In the genomic region with DNA sequence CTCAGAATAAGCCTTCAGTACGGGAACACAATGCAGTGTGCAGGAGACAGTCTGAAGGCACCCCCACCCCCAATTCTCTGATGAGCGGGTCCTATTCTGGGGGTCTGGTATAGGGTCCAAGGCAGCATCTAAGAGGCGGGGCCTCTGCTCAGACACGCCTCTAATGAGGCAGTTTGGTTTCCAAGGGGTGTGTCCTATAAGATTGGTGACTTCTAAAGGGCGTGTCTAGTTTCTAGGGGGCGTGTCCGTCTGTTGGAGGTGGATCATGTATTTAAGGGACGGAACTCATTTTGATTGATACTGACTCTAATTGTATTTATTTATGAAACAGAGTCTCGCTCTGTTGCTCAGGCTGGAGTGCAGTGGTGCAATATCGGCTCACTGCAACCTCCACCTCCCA, we compare ENCODE assay signal across 13 cellular contexts. TPM values are rescaled to one million over a fixed set of nuclear protein-coding genes. Genes with fewer than 3 reads are reported as not detected.
DNase-seq lines count a peak whose midpoint lies in the region.
"Had no signal": no experiment of that assay in that cellular context is flagged by ENCODE, and none has a peak within 500 bp of the region (broad histone marks: within the 10 kb centered on the region; RNA-seq: fewer than 3 reads in every experiment).

No MANE protein-coding gene starts in this region.

- no peak overlapping the region for H2AFZ ChIP-seq in GM23248
- H2AFZ ChIP-seq: hepatocyte had no signal

- no peak overlapping the region for H3K9ac ChIP-seq in GM23248

- H3K79me2 ChIP-seq in GM23248 (ENCODE audit: insufficient read depth) = no peaks in the 10 kb centered on the region
- H3K79me2 ChIP-seq: hepatocyte had no signal

- in situ Hi-C loops in GM23248 (cut with MboI) = no loop called here
- in situ Hi-C loops in KBM-7 (cut with MboI; ENCODE audit: low pct_unique_long_range_greater_than_20kb, low sequenced_read_pairs) = no loop called here

- no peaks in the 10 kb centered on the region for H3K36me3 ChIP-seq in GM23248 (ENCODE audit: low read depth)
- H3K36me3 ChIP-seq: ovary had no signal

- peak; percentile 24 for DNase-seq in NCI-H146 (lab: John Stamatoyannopoulos, UW)
- no peak for DNase-seq in NCI-H146 treated with DMSO at 0.1 percent for 48 hours (lab: John Stamatoyannopoulos, UW; ENCODE audit: unreplicated experiment)
- peak; percentile 53 for DNase-seq in GM23248
- peak; percentile 28 for DNase-seq in NCI-H2227 treated with DMSO at 0.1 percent for 48 hours (lab: John Stamatoyannopoulos, UW)
- peak; percentile 23 for DNase-seq in hepatic stellate cell (ENCODE audit: low spot score)
- DNase-seq in AML-193 (lab: John Stamatoyannopoulos, UW) = no peak
- no peak for DNase-seq in KBM-7
- DNase-seq in epidermal melanocyte (ENCODE audit: insufficient read length, low spot score) = no peak
- DNase-seq: activated naive CD4-positive, alpha-beta T cell; ovary had no signal

- H3K9me3 ChIP-seq in GM23248 (ENCODE audit: low read depth) = no peaks in the 10 kb centered on the region
- H3K9me3 ChIP-seq: ovary, SJSA1 had no signal

- H4K20me1 ChIP-seq in GM23248 (ENCODE audit: insufficient read depth) = no peaks in the 10 kb centered on the region

- WGBS in GM23248 (ENCODE audit: low coverage in 1 of 2, low lambda C conversion rate in 2 of 2, missing lambda C conversion rate in 2 of 2), 2 experiments = 59 to 65% methylated on average over 10 of the region's 10 CpGs

- no peaks in the 10 kb centered on the region for H3K9me2 ChIP-seq in GM23248 (ENCODE audit: insufficient read depth)

- no peak overlapping the region for H3K27ac ChIP-seq in GM23248
- H3K27ac ChIP-seq: cardiac muscle cell, hepatocyte, ovary, SJSA1 had no signal

- no peak overlapping the region for H3K4me3 ChIP-seq in GM23248
- H3K4me3 ChIP-seq: cardiac muscle cell, hepatocyte, ovary, SJSA1 had no signal

- no peaks in the 10 kb centered on the region for H3K4me1 ChIP-seq in GM23248 (ENCODE audit: insufficient read depth)

- H3K4me2 ChIP-seq in GM23248 (ENCODE audit: unreplicated experiment) = no peak overlapping the region
- H3K4me2 ChIP-seq: hepatocyte had no signal

- H3K27me3 ChIP-seq in GM23248 (replicated peaks; ENCODE audit: insufficient read depth) = no peaks in the 10 kb centered on the region
- H3K27me3 ChIP-seq: cardiac muscle cell, hepatocyte, ovary, SJSA1 had no signal

- no peaks in the 10 kb centered on the region for H3F3A ChIP-seq in GM23248 (ENCODE audit: insufficient read depth)

RNA-seq across cellular contexts. Expression of a gene that starts 8.7 kb away (rescaled TPM):
- 3.4 and 5.6 TPM in 2 replicates for total RNA-seq in GM23248 (2014; rRNA removed; shearing (Covaris generic))
- polyA plus RNA-seq in GM23248 (2016; fragmentation: Nextera tagmentation; extraction: Ambion mirVana) = 2.3 TPM in 2 replicates

RNA-seq across cellular contexts. Expression of a gene that starts 9.5 kb away (rescaled TPM):
- 9.9 and 17.8 TPM in 2 replicates for total RNA-seq in GM23248 (2014; rRNA removed; shearing (Covaris generic))
- 16.2 and 18.2 TPM in 2 replicates for polyA plus RNA-seq in GM23248 (2016; fragmentation: Nextera tagmentation; extraction: Ambion mirVana)

RNA-seq across cellular contexts. Expression of a gene that starts 10.0 kb away (rescaled TPM):
- 7.1 and 7.9 TPM in 2 replicates for total RNA-seq in GM23248 (2014; rRNA removed; shearing (Covaris generic))
- polyA plus RNA-seq in GM23248 (2016; fragmentation: Nextera tagmentation; extraction: Ambion mirVana) = 1.7 and 1.8 TPM in 2 replicates

RNA-seq across cellular contexts. Expression of a gene that starts 14.8 kb away (rescaled TPM):
- total RNA-seq in GM23248 (2014; rRNA removed; shearing (Covaris generic)) = 1.3 and 1.5 TPM in 2 replicates
- polyA plus RNA-seq in GM23248 (2016; fragmentation: Nextera tagmentation; extraction: Ambion mirVana) = 0.21 and 0.51 TPM in 2 replicates

RNA-seq across cellular contexts. Expression of a gene that starts 33.7 kb away (rescaled TPM):
- total RNA-seq in GM23248 (2014; rRNA removed; shearing (Covaris generic)) = 3.0 and 4.2 TPM in 2 replicates
- 1.2 and 1.3 TPM in 2 replicates for polyA plus RNA-seq in GM23248 (2016; fragmentation: Nextera tagmentation; extraction: Ambion mirVana)

Comparison
In these comparisons a context has a peak if more than half of its experiments do, and no peak if none do; other contexts are left out.
1. DNase-seq: peak in NCI-H146 (single experiment), GM23248 (single experiment), NCI-H2227 treated with DMSO at 0.1 percent for 48 hours (single experiment) and hepatic stellate cell (single experiment); none in NCI-H146 treated with DMSO at 0.1 percent for 48 hours (single experiment), AML-193 (0 of 2), KBM-7 (single experiment) and epidermal melanocyte (single experiment).